Comparison of ENCODE assay signal across 1 cellular context in genomic region chr6:84333827-84334226, GRCh38.
TF ChIP-seq lines count a peak whose summit lies in the region.

No MANE protein-coding gene starts in this region.

TF ChIP-seq in SK-N-SH treated with all-trans-retinoic acid at 6 μM for 48 hours, 23 proteins besides CTCF, POLR2A, EP300 and RAD21 (continued from another document):
- TF ChIP-seq, protein P1, sequence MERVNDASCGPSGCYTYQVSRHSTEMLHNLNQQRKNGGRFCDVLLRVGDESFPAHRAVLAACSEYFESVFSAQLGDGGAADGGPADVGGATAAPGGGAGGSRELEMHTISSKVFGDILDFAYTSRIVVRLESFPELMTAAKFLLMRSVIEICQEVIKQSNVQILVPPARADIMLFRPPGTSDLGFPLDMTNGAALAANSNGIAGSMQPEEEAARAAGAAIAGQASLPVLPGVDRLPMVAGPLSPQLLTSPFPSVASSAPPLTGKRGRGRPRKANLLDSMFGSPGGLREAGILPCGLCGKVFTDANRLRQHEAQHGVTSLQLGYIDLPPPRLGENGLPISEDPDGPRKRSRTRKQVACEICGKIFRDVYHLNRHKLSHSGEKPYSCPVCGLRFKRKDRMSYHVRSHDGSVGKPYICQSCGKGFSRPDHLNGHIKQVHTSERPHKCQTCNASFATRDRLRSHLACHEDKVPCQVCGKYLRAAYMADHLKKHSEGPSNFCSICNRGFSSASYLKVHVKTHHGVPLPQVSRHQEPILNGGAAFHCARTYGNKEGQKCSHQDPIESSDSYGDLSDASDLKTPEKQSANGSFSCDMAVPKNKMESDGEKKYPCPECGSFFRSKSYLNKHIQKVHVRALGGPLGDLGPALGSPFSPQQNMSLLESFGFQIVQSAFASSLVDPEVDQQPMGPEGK (CRISPR knock-in tag; IDR thresholded peaks at IDR 0.05; ENCODE audit: borderline replicate concordance), result no peak
- TF ChIP-seq CSDC2 (CRISPR knock-in tag; IDR thresholded peaks at IDR 0.05), result no peak
- no peak for TF ChIP-seq POU6F1 (CRISPR knock-in tag; IDR thresholded peaks at IDR 0.05; ENCODE audit: borderline replicate concordance, low read depth)
